In genomic region chr13:112616586-112617381, GRCh38 we compare ENCODE assay signal across 8 cellular contexts.
DNase-seq lines count a peak whose midpoint lies in the region; ATAC-seq and TF ChIP-seq lines count a peak whose summit lies in the region.

No MANE protein-coding gene starts in this region.

- peaks cover 17% of the 10 kb centered on the region for H3K27me3 Mint-ChIP-seq in T-helper 2 cell treated with Interferon-gamma antibody and Interleukin-4, amounts not matched to agents 5 μg/mL and 100 μg/mL, for 36 hours (ENCODE audit: low read depth)

- CTCF ChIA-PET in RWPE1 (lab: Yijun Ruan, JAX) = interaction anchor here (0.8 kb wide), 1 partner anchor 10 kb away, joined by 3 read pairs; no protein-coding TSS in a partner anchor

- H3K27ac Mint-ChIP-seq in T-helper 2 cell treated with Interferon-gamma antibody and Interleukin-4, amounts not matched to agents 5 μg/mL and 100 μg/mL, for 36 hours = no peak overlapping the region

- H3K4me3 Mint-ChIP-seq in T-helper 2 cell treated with Interferon-gamma antibody and Interleukin-4, amounts not matched to agents 5 μg/mL and 100 μg/mL, for 36 hours = no peak overlapping the region

- no peaks in the 10 kb centered on the region for H3K36me3 Mint-ChIP-seq in T-helper 2 cell treated with Interferon-gamma antibody and Interleukin-4, amounts not matched to agents 5 μg/mL and 100 μg/mL, for 36 hours (ENCODE audit: low read depth)

- TF ChIP-seq CTCF in GM12864 (IDR thresholded peaks at IDR 0.05; ENCODE audit: low read depth, low read length, missing control alignments) = peak; percentile 81
- TF ChIP-seq CTCF in RWPE1 (conservative IDR thresholded peaks at IDR 0.05; ENCODE audit: low read depth) = peak; percentile 19; the same call in 1 of the 2 replicates

- H3K4me3 ChIP-seq in GM12864 (ENCODE audit: low read depth, low read length) = no peak overlapping the region

- peak; percentile 76 for ATAC-seq in HG03342 (IDR thresholded peaks at IDR 0.05; ENCODE audit: unreplicated experiment)
- ATAC-seq in HG03135 (IDR thresholded peaks at IDR 0.05; ENCODE audit: unreplicated experiment) = no peak

- POLR2A ChIA-PET in RWPE1 (lab: Yijun Ruan, JAX; ENCODE audit: low non-redundant PET) = no interaction called here

- peak; percentile 59 to 68 for DNase-seq in AML-193 (lab: John Stamatoyannopoulos, UW)
- peak; percentile 7 for DNase-seq in GM12864 (ENCODE audit: low read depth)
- no peak for DNase-seq in RWPE1 (ENCODE audit: low spot score)
- peak; percentile 39 for DNase-seq in fibroblast of gingiva (ENCODE audit: low read depth)
- peak; percentile 48 for DNase-seq in pons (ENCODE audit: low spot score)
- DNase-seq in T-helper 2 cell treated with Interferon-gamma antibody and Interleukin-4, amounts not matched to agents 5 μg/mL and 100 μg/mL, for 36 hours (ENCODE audit: low spot score) = no peak

- H3K27ac ChIP-seq in RWPE1 = no peak overlapping the region

- H3K4me1 Mint-ChIP-seq in T-helper 2 cell treated with Interferon-gamma antibody and Interleukin-4, amounts not matched to agents 5 μg/mL and 100 μg/mL, for 36 hours (ENCODE audit: low read depth) = no peaks in the 10 kb centered on the region

- no peaks in the 10 kb centered on the region for H3K9me3 Mint-ChIP-seq in T-helper 2 cell treated with Interferon-gamma antibody and Interleukin-4, amounts not matched to agents 5 μg/mL and 100 μg/mL, for 36 hours

Comparison
In these comparisons a context has a peak if more than half of its experiments do, and no peak if none do; other contexts are left out.
1. DNase-seq: peak in AML-193 (2 of 2), GM12864 (single experiment), fibroblast of gingiva (single experiment) and pons (single experiment); none in RWPE1 (single experiment) and T-helper 2 cell treated with Interferon-gamma antibody and Interleukin-4, amounts not matched to agents 5 μg/mL and 100 μg/mL, for 36 hours (single experiment).